In genomic region chr20:25390538-25391528, GRCh38 we compare ENCODE assay signal across 8 cellular contexts. TPM values are rescaled to one million over a fixed set of nuclear protein-coding genes. Genes with fewer than 3 reads are reported as not detected.
DNase-seq lines count a peak whose midpoint lies in the region; ATAC-seq and FAIRE-seq lines count a peak whose summit lies in the region.

ABHD12 (minus strand) TSS chr20:25390835; CDS start chr20:25390703, 132 bp downstream.

- H3K4me1 ChIP-seq in right cardiac atrium (ENCODE audit: control insufficient read depth, insufficient read depth, low read length), result no peaks in the 10 kb centered on the region

- no peaks in the 10 kb centered on the region for H3K27me3 ChIP-seq in right cardiac atrium (ENCODE audit: control insufficient read depth, insufficient read depth)

- DNase-seq in GM18507 (ENCODE audit: extremely low spot score, insufficient read length, low read depth), result peak; percentile 94
- peak; percentile 95 for DNase-seq in NCI-H1930 (lab: John Stamatoyannopoulos, UW)
- peak; percentile 49 to 98 (median 95) for DNase-seq in anterior cingulate cortex (lab: John Stamatoyannopoulos, UW)
- peak; percentile 97 to 99 (median 99) for DNase-seq in right cardiac atrium
- DNase-seq in pulmonary artery endothelial cell (ENCODE audit: low read depth, low spot score), result peak; percentile 88
- peak; percentile 96 for DNase-seq in urothelium cell line (ENCODE audit: low spot score)

- H3K9me3 ChIP-seq in right cardiac atrium (ENCODE audit: control insufficient read depth, low read length), result no peaks in the 10 kb centered on the region

- ATAC-seq in HG02973 (IDR thresholded peaks at IDR 0.05; ENCODE audit: unreplicated experiment) (peak; percentile 93), right cardiac atrium (peak; percentile 99 to 100)

- H3K4me3 ChIP-seq in right cardiac atrium (ENCODE audit: low read length), result peak within 1 kb of the TSS; percentile 75

- intact Hi-C loops in T-helper 2 cell treated with Interferon-gamma antibody and Interleukin-4, amounts not matched to agents 100 ng/mL and 5 ng/mL, for 36 hours (cut with micrococcal nuclease), result loop anchor here (1.0 to 2.0 kb wide), 9 partner anchors 16 to 442 kb away; partner anchors contain the start of genes APMAP, CST7, ENTPD6 and GINS1
- intact Hi-C loops in right cardiac atrium (cut with DNase I), result loop anchor here in 1 of 4 donors (10.0 kb wide), 1 partner anchor 96 kb away; no protein-coding TSS in a partner anchor

- peak; percentile 85 for FAIRE-seq in GM18507 (lab: Jason Lieb, UNC)
- FAIRE-seq in urothelium cell line (lab: Jason Lieb, UNC), result no peak

- H3K27ac ChIP-seq in right cardiac atrium (ENCODE audit: low read length), result peak within 1 kb of the TSS; percentile 85

- WGBS in right cardiac atrium, result under 1% methylated on average over 91 of the region's 91 CpGs

RNA-seq across cellular contexts. Expression of gene ABHD12, which starts in this region (rescaled TPM):
- total RNA-seq in T-helper 2 cell treated with Interferon-gamma antibody and Interleukin-4, amounts not matched to agents 100 ng/mL and 5 ng/mL, for 36 hours, result 28.4 and 30.5 TPM in 2 replicates
- total RNA-seq in right cardiac atrium (10 to 100 TPM; 22.6 to 28.3 (median 26.0) TPM), pulmonary artery endothelial cell (25.9 and 30.1 TPM in 2 replicates)
- 25.3 TPM for polyA plus RNA-seq in right cardiac atrium

Comparison
In these comparisons a context has a peak if more than half of its experiments do, and no peak if none do; other contexts are left out.
1. Peak in every context shown above with its lines: DNase-seq, ATAC-seq, H3K4me3 ChIP-seq and H3K27ac ChIP-seq.